In the genomic region with DNA sequence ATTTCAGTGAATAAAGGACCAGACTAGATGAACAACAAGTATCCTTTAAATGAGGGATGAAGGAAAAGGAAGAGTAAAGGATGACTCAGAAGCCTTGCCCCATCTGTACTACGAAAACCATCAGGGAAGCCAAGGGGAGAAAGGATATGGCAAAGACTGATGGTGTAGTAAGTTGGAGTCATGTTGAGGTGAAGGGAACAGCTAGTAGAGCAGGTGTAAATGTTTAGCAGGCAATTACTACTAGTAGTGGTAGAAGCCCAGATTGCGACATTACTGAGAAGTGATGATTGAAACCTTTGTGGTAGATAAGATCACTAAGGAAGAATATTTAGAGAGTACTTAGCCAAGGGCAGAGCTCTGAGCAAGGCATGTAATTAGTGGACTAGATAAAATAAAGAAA, we compare ENCODE assay signal across 17 cellular contexts.
DNase-seq lines count a peak whose midpoint lies in the region; ATAC-seq and TF ChIP-seq lines count a peak whose summit lies in the region.
"Had no signal": no experiment of that assay in that cellular context is flagged by ENCODE, and none has a peak within 500 bp of the region (broad histone marks: within the 10 kb centered on the region; RNA-seq: fewer than 3 reads in every experiment).

No MANE protein-coding gene starts in this region.

- no peaks in the 10 kb centered on the region for H3K4me1 Mint-ChIP-seq in activated naive CD4-positive, alpha-beta T cell treated with anti-CD3 and anti-CD28 coated beads, Interleukin-2, amount 10 ng/mL, durations not matched to agents 7 days and 5 days
- H3K4me1 Mint-ChIP-seq: activated B cell treated with CpG ODN at 0.5 μM for 24 hours had no signal

- no peaks in the 10 kb centered on the region for H3K36me3 Mint-ChIP-seq in activated naive CD4-positive, alpha-beta T cell treated with anti-CD3 and anti-CD28 coated beads, Interleukin-2, amount 50 U/mL, for 72 hours
- no peaks in the 10 kb centered on the region for H3K36me3 Mint-ChIP-seq in activated naive CD4-positive, alpha-beta T cell treated with anti-CD3 and anti-CD28 coated beads, Interleukin-2, amount 10 ng/mL, durations not matched to agents 7 days and 5 days

- TF ChIP-seq CTCF in cardiac fibroblast (IDR thresholded peaks at IDR 0.05; ENCODE audit: low read depth, low read length), result no peak

- H3K9me3 Mint-ChIP-seq in activated naive CD4-positive, alpha-beta T cell treated with anti-CD3 and anti-CD28 coated beads, Interleukin-2, amount 50 U/mL, for 72 hours, result no peaks in the 10 kb centered on the region
- H3K9me3 Mint-ChIP-seq in activated naive CD4-positive, alpha-beta T cell treated with anti-CD3 and anti-CD28 coated beads, Interleukin-2, amount 10 ng/mL, durations not matched to agents 7 days and 5 days, result no peaks in the 10 kb centered on the region
- H3K9me3 Mint-ChIP-seq: activated B cell treated with CpG ODN at 0.5 μM for 24 hours had no signal

- ATAC-seq in activated naive CD4-positive, alpha-beta T cell treated with anti-CD3 and anti-CD28 coated beads, Interleukin-2, amount 50 U/mL, for 72 hours, result peak; percentile 20 to 28
- ATAC-seq in GM21360 (IDR thresholded peaks at IDR 0.05; ENCODE audit: unreplicated experiment), result no peak
- ATAC-seq: gastrocnemius medialis had no signal

- CTCF ChIA-PET in activated naive CD4-positive, alpha-beta T cell treated with anti-CD3 and anti-CD28 coated beads, Interleukin-2, amount 10 ng/mL, durations not matched to agents 7 days and 5 days (lab: Charles Lee), result interaction anchor here (2.5 kb wide), 1 partner anchor 535 kb away, joined by 8 read pairs; no protein-coding TSS in a partner anchor

- no peak overlapping the region for H3K4me3 Mint-ChIP-seq in activated naive CD4-positive, alpha-beta T cell treated with anti-CD3 and anti-CD28 coated beads, Interleukin-2, amount 10 ng/mL, durations not matched to agents 7 days and 5 days
- H3K4me3 Mint-ChIP-seq: activated B cell treated with CpG ODN at 0.5 μM for 24 hours had no signal

- peak overlapping the region in 1 of 2 donors; percentile 1 for H3K27ac Mint-ChIP-seq in activated naive CD4-positive, alpha-beta T cell treated with anti-CD3 and anti-CD28 coated beads, Interleukin-2, amount 50 U/mL, for 72 hours
- no peak overlapping the region for H3K27ac Mint-ChIP-seq in activated naive CD4-positive, alpha-beta T cell treated with anti-CD3 and anti-CD28 coated beads, Interleukin-2, amount 10 ng/mL, durations not matched to agents 7 days and 5 days
- H3K27ac Mint-ChIP-seq: activated B cell treated with CpG ODN at 0.5 μM for 24 hours had no signal

- H3K27me3 Mint-ChIP-seq in activated naive CD4-positive, alpha-beta T cell treated with anti-CD3 and anti-CD28 coated beads, Interleukin-2, amount 10 ng/mL, durations not matched to agents 7 days and 5 days, result no peaks in the 10 kb centered on the region
- H3K27me3 Mint-ChIP-seq: activated B cell treated with CpG ODN at 0.5 μM for 24 hours had no signal

- DNase-seq in activated naive CD4-positive, alpha-beta T cell treated with anti-CD3 and anti-CD28 coated beads, Interleukin-2, amount 50 U/mL, for 72 hours (ENCODE audit: low spot score in 2 of 2), result no peak
- DNase-seq in activated naive CD4-positive, alpha-beta T cell treated with anti-CD3 and anti-CD28 coated beads, Interleukin-2, amount 10 ng/mL, durations not matched to agents 7 days and 5 days, result no peak
- peak; percentile 61 for DNase-seq in NCI-H2227 treated with DMSO at 0.1 percent for 48 hours (lab: John Stamatoyannopoulos, UW)
- peak; percentile 15 to 29 for DNase-seq in cardiac fibroblast (ENCODE audit: low read depth in 2 of 2)
- peak; percentile 32 for DNase-seq in renal cortical epithelial cell (ENCODE audit: low read depth)
- DNase-seq in NCI-H345 treated with DMSO at 0.1 percent for 48 hours (lab: John Stamatoyannopoulos, UW; ENCODE audit: unreplicated experiment), result no peak
- DNase-seq in activated effector memory CD4-positive, alpha-beta T cell treated with anti-CD3 and anti-CD28 coated beads, Interleukin-2, amount 50 U/mL, for 16 hours, result no peak
- DNase-seq: activated B cell treated with CpG ODN at 0.5 μM for 24 hours; amygdala; gastrocnemius medialis; MM.1S; NCI-H2171 treated with DMSO at 0.1 percent for 48 hours; sigmoid colon; stimulated activated CD4-positive, alpha-beta T cell treated with anti-CD3 and anti-CD28 coated beads, Interleukin-2, amount 100 ng/mL, for 24 hours; T-helper 1 cell had no signal

- H3K4me3 ChIP-seq in cardiac fibroblast (replicated peaks in 1 of 2; ENCODE audit: low read depth in 2 of 2, low read length in 2 of 2), result no peak overlapping the region
- H3K4me3 ChIP-seq: gastrocnemius medialis, sigmoid colon, vagina had no signal

Comparison
In these comparisons a context has a peak if more than half of its experiments do, and no peak if none do; other contexts are left out.
1. DNase-seq: peak in NCI-H2227 treated with DMSO at 0.1 percent for 48 hours (single experiment), cardiac fibroblast (2 of 2) and renal cortical epithelial cell (single experiment); none in activated naive CD4-positive, alpha-beta T cell treated with anti-CD3 and anti-CD28 coated beads, Interleukin-2, amount 50 U/mL, for 72 hours (0 of 2), activated naive CD4-positive, alpha-beta T cell treated with anti-CD3 and anti-CD28 coated beads, Interleukin-2, amount 10 ng/mL, durations not matched to agents 7 days and 5 days (single experiment), NCI-H345 treated with DMSO at 0.1 percent for 48 hours (single experiment) and activated effector memory CD4-positive, alpha-beta T cell treated with anti-CD3 and anti-CD28 coated beads, Interleukin-2, amount 50 U/mL, for 16 hours (single experiment).